Comparison of ENCODE assay signal across 1 cellular context in genomic region chr15:82549199-82549665, GRCh38.
TF ChIP-seq lines count a peak whose summit lies in the region.

No MANE protein-coding gene starts in this region.

TF ChIP-seq in K562, 482 proteins besides CTCF, POLR2A, EP300 and RAD21 (continued from another document and continues in another):
- TF ChIP-seq ZNF318 (IDR thresholded peaks at IDR 0.05; ENCODE audit: borderline replicate concordance in 1 of 2, low read depth in 1 of 2) (no peak), LCOR (CRISPR knock-in tag; IDR thresholded peaks at IDR 0.05) (no peak), BRCA1 (IDR thresholded peaks at IDR 0.05) (no peak), BRCA1 (CRISPR knock-in tag; IDR thresholded peaks at IDR 0.05) (no peak), EGR1 (conservative IDR thresholded peaks at IDR 0.05) (peak; percentile 78), ZNF41 (CRISPR knock-in tag; conservative IDR thresholded peaks at IDR 0.05) (no peak; the same call in 1 of the 2 replicates), ARID1B (IDR thresholded peaks at IDR 0.05) (peak; percentile 58), ZNF217 (CRISPR knock-in tag; IDR thresholded peaks at IDR 0.05) (no peak), ESRRA (IDR thresholded peaks at IDR 0.05; ENCODE audit: borderline replicate concordance, low read depth) (no peak), SMAD3 (CRISPR knock-in tag; conservative IDR thresholded peaks at IDR 0.05) (peak; percentile 70; the same call in 1 of the 2 replicates), POLR2AphosphoS5 (IDR thresholded peaks at IDR 0.05; ENCODE audit: control insufficient read depth, insufficient read depth, low read depth, low read length) (no peak), ZBTB9 (CRISPR knock-in tag; IDR thresholded peaks at IDR 0.05) (peak; percentile 78; the same call in 1 of the 2 replicates), RUNX1 (IDR thresholded peaks at IDR 0.05; ENCODE audit: low read depth) (no peak), NFRKB (IDR thresholded peaks at IDR 0.05; ENCODE audit: low read depth) (no peak), ZNF282 (CRISPR knock-in tag; IDR thresholded peaks at IDR 0.05) (no peak), ZKSCAN3 (CRISPR knock-in tag; IDR thresholded peaks at IDR 0.05) (no peak), ELF4 (CRISPR knock-in tag; IDR thresholded peaks at IDR 0.05) (0 out of 2 replicates have a peak, but pooled peaks have one; percentile 4), NCOR1 (IDR thresholded peaks at IDR 0.05) (no peak), TRIM24 (IDR thresholded peaks at IDR 0.05) (no peak), ZNF592 (IDR thresholded peaks at IDR 0.05) (peak; percentile 61), FOS (IDR thresholded peaks at IDR 0.05; ENCODE audit: extremely low read depth, insufficient read length) (no peak), RREB1 (CRISPR knock-in tag; IDR thresholded peaks at IDR 0.05) (no peak), TSC22D4 (tag; IDR thresholded peaks at IDR 0.05) (no peak), SREBF1 (IDR thresholded peaks at IDR 0.05; ENCODE audit: borderline replicate concordance, low read depth, low read length) (no peak), E4F1 (CRISPR knock-in tag; IDR thresholded peaks at IDR 0.05; ENCODE audit: borderline replicate concordance) (no peak), NFATC3 (IDR thresholded peaks at IDR 0.05) (no peak), ZNF277 (CRISPR knock-in tag; IDR thresholded peaks at IDR 0.05; ENCODE audit: borderline replicate concordance) (no peak), FOXJ2 (tag; IDR thresholded peaks at IDR 0.05) (no peak), HMBOX1 (IDR thresholded peaks at IDR 0.05) (peak; percentile 76)
